15 cellular contexts compared by ENCODE assay signal in the genomic region with DNA sequence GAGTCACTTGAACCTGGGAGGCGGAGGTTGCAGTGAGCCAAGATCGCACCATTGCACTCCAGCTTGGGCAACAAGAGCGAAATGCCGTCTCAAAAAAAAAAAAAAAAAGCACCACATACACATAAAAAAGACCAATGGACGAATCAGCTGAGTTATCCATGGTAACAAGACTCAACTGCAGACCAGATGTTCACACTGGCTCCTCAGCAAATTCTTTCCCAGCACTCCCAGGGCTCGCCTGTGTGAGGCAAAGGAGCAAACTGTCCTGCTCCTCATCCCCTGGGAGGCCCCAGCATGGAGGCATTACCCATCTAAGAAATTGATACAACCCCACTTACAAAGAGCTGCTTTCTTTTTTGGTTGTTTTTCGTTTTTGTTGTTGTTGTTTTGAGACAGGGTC. TPM values are rescaled to one million over a fixed set of nuclear protein-coding genes. Genes with fewer than 3 reads are reported as not detected.
A peak's percentile ranks its signal among the peaks of the same experiment; 100 is the strongest.
DNase-seq lines count a peak whose midpoint lies in the region; TF ChIP-seq lines count a peak whose summit lies in the region.
"Had no signal": no experiment of that assay in that cellular context is flagged by ENCODE, and none has a peak within 500 bp of the region (broad histone marks: within the 10 kb centered on the region; RNA-seq: fewer than 3 reads in every experiment).

No MANE protein-coding gene starts in this region.

- no peaks in the 10 kb centered on the region for H3K27me3 Mint-ChIP-seq in type B pancreatic cell

- POLR2A ChIA-PET in RWPE1 (lab: Yijun Ruan, JAX; ENCODE audit: low non-redundant PET) = no interaction called here

- peak overlapping the region; percentile 9; the same call in 1 of the 2 replicates for H3K27ac ChIP-seq in RWPE1

- CTCF ChIA-PET in RWPE1 (lab: Yijun Ruan, JAX) = interaction anchor here (0.5 kb wide), 1 partner anchor 40 kb away, joined by 3 read pairs; no protein-coding TSS in a partner anchor

- no peak overlapping the region for H3K27ac Mint-ChIP-seq in type B pancreatic cell

- TF ChIP-seq CTCF in RWPE1 (conservative IDR thresholded peaks at IDR 0.05; ENCODE audit: low read depth) (no peak), type B pancreatic cell (conservative IDR thresholded peaks at IDR 0.05) (no peak)

- peaks cover 5% of the 10 kb centered on the region for H3K36me3 Mint-ChIP-seq in type B pancreatic cell

- H3K9me3 Mint-ChIP-seq in type B pancreatic cell = no peaks in the 10 kb centered on the region

- H3K4me3 Mint-ChIP-seq in type B pancreatic cell = peak overlapping the region; percentile 63

- DNase-seq in GM04503 (ENCODE audit: low read depth) (peak; percentile 68), RWPE1 (ENCODE audit: low spot score) (no peak), fibroblast of gingiva (ENCODE audit: low read depth) (peak; percentile 69), type B pancreatic cell (ENCODE audit: extremely low spot score, unreplicated experiment) (no peak), occipital lobe (lab: John Stamatoyannopoulos, UW) (no peak), NCI-H2227 treated with DMSO at 0.1 percent for 48 hours (lab: John Stamatoyannopoulos, UW) (no peak)
- DNase-seq in stimulated activated CD4-positive, alpha-beta T cell treated with anti-CD3 and anti-CD28 coated beads, Interleukin-2, amount 100 ng/mL, for 48 hours = no peak
- DNase-seq: DND-41, Kasumi-1, NCI-H187 treated with DMSO at 0.1 percent for 48 hours, NCI-H446, NCI-H69, SHP77 treated with DMSO at 0.1 percent for 48 hours had no signal

- H3K4me1 Mint-ChIP-seq in type B pancreatic cell (ENCODE audit: unreplicated experiment) = peaks cover 18% of the 10 kb centered on the region

RNA-seq across cellular contexts. Expression of gene TMEM234, which starts 3.1 kb away (rescaled TPM):
- total RNA-seq in type B pancreatic cell (ENCODE audit: low replicate concordance) (33.9 and 35.4 TPM in 2 replicates), occipital lobe (9.8 TPM)

RNA-seq across cellular contexts. Expression of gene EIF3I, which starts 3.2 kb away (rescaled TPM):
- total RNA-seq in type B pancreatic cell (ENCODE audit: low replicate concordance) = 162 and 179 TPM in 2 replicates
- total RNA-seq in occipital lobe = 79.7 TPM

RNA-seq across cellular contexts. Expression of gene DCDC2B, which starts 10.1 kb away (rescaled TPM):
- total RNA-seq in type B pancreatic cell (ENCODE audit: low replicate concordance) = not detected in 2 replicates
- total RNA-seq in occipital lobe = not detected
- total RNA-seq: H4, HT-29 had no signal

RNA-seq across cellular contexts. Expression of gene IQCC, which starts 13.6 kb away (rescaled TPM):
- total RNA-seq in type B pancreatic cell (ENCODE audit: low replicate concordance) (4.3 and 4.7 TPM in 2 replicates), occipital lobe (2.3 TPM)

RNA-seq across cellular contexts. Expression of gene CCDC28B, which starts 18.6 kb away (rescaled TPM):
- 15.8 and 19.6 TPM in 2 replicates for total RNA-seq in type B pancreatic cell (ENCODE audit: low replicate concordance)
- 31.7 TPM for total RNA-seq in occipital lobe

Comparison
In these comparisons a context has a peak if more than half of its experiments do, and no peak if none do; other contexts are left out.
1. DNase-seq: peak in GM04503 (single experiment) and fibroblast of gingiva (single experiment); none in RWPE1 (single experiment), type B pancreatic cell (single experiment), occipital lobe (single experiment), NCI-H2227 treated with DMSO at 0.1 percent for 48 hours (single experiment) and stimulated activated CD4-positive, alpha-beta T cell treated with anti-CD3 and anti-CD28 coated beads, Interleukin-2, amount 100 ng/mL, for 48 hours (0 of 2).